In genomic region chr12:114004402-114004801, GRCh38 we compare ENCODE assay signal across 28 cellular contexts.
"Had no signal": no experiment of that assay in that cellular context is flagged by ENCODE, and none has a peak within 500 bp of the region (broad histone marks: within the 10 kb centered on the region; RNA-seq: fewer than 3 reads in every experiment).

No MANE protein-coding gene starts in this region.

- H3K9me3 Mint-ChIP-seq: stimulated activated effector memory CD8-positive, alpha-beta T cell treated with anti-CD3 and anti-CD28 coated beads, Interleukin-12 subunit alpha, Interleukin-12 subunit beta, amount 100 ng/mL, for 72 hours; stimulated activated naive B cell treated with anti-CD40 and anti-IgM and Interleukin-4, amounts not matched to agents 10 μg/mL and 1 μg/mL and 100 μg/mL, for 72 hours; stimulated activated naive CD8-positive, alpha-beta T cell treated with anti-CD3 and anti-CD28 coated beads, Interleukin-15, amount 100 ng/mL, for 72 hours; stimulated activated naive CD8-positive, alpha-beta T cell treated with anti-CD3 and anti-CD28 coated beads, Interleukin-15, Interleukin-2, amounts not matched to agents 100 ng/mL and 50 ng/mL, for 24 hours; type B pancreatic cell had no signal

- DNase-seq: stimulated activated CD4-positive, alpha-beta T cell treated with anti-CD3 and anti-CD28 coated beads, Interleukin-2, amount 100 ng/mL, for 48 hours; stimulated activated CD4-positive, alpha-beta T cell treated with anti-CD3 and anti-CD28 coated beads, Interleukin-4, amount 100 ng/mL, for 1 hour; stimulated activated CD4-positive, alpha-beta T cell treated with anti-CD3 and anti-CD28 coated beads, Interleukin-4, amount 100 ng/mL, for 24 hours; stimulated activated CD4-positive, alpha-beta T cell treated with anti-CD3 and anti-CD28 coated beads, Interleukin-4, amount 100 ng/mL, for 4 hours; stimulated activated CD8-positive, alpha-beta memory T cell treated with anti-CD3 and anti-CD28 coated beads, Interleukin-4, amount 100 ng/mL, for 48 hours; stimulated activated naive B cell treated with anti-CD40 and anti-IgM and Interleukin-4, amounts not matched to agents 10 μg/mL and 1 μg/mL and 100 μg/mL, for 72 hours; stimulated activated naive CD4-positive, alpha-beta T cell; stimulated activated naive CD4-positive, alpha-beta T cell treated with Interleukin-2 at 50 U/mL for 16 hours; stimulated activated naive CD8-positive, alpha-beta T cell treated with anti-CD3 and anti-CD28 coated beads, Interleukin-15, amount 100 ng/mL, for 72 hours; stimulated activated naive CD8-positive, alpha-beta T cell treated with anti-CD3 and anti-CD28 coated beads, Interleukin-15, Interleukin-2, amounts not matched to agents 100 U/mL and 50 U/mL, for 24 hours; stomach; substantia nigra; testis; thyroid gland; tibial artery; transverse colon; trophoblast cell; upper lobe of left lung; uterus had no signal

- H3K36me3 ChIP-seq: stomach, suprapubic skin, thoracic aorta, thyroid gland, tibial artery, tibial nerve, transverse colon, upper lobe of left lung, upper lobe of right lung, uterus, vagina had no signal

- H3K4me3 Mint-ChIP-seq: stimulated activated effector memory CD8-positive, alpha-beta T cell treated with anti-CD3 and anti-CD28 coated beads, Interleukin-12 subunit alpha, Interleukin-12 subunit beta, amount 100 ng/mL, for 72 hours; stimulated activated naive B cell treated with anti-CD40 and anti-IgM and Interleukin-4, amounts not matched to agents 10 μg/mL and 1 μg/mL and 100 μg/mL, for 72 hours; stimulated activated naive CD8-positive, alpha-beta T cell treated with anti-CD3 and anti-CD28 coated beads, Interleukin-15, amount 100 ng/mL, for 72 hours; stimulated activated naive CD8-positive, alpha-beta T cell treated with anti-CD3 and anti-CD28 coated beads, Interleukin-15, Interleukin-2, amounts not matched to agents 100 ng/mL and 50 ng/mL, for 24 hours; type B pancreatic cell had no signal

- H3K27ac ChIP-seq: stomach, suprapubic skin, testis, thoracic aorta, thyroid gland, tibial artery, tibial nerve, transverse colon, upper lobe of left lung, upper lobe of right lung, uterus, vagina had no signal

- H3K4me1 Mint-ChIP-seq: stimulated activated effector memory CD8-positive, alpha-beta T cell treated with anti-CD3 and anti-CD28 coated beads, Interleukin-12 subunit alpha, Interleukin-12 subunit beta, amount 100 ng/mL, for 72 hours; stimulated activated naive B cell treated with anti-CD40 and anti-IgM and Interleukin-4, amounts not matched to agents 10 μg/mL and 1 μg/mL and 100 μg/mL, for 72 hours; stimulated activated naive CD8-positive, alpha-beta T cell treated with anti-CD3 and anti-CD28 coated beads, Interleukin-15, amount 100 ng/mL, for 72 hours had no signal

- H3K9me3 ChIP-seq: stomach, suprapubic skin, testis, thoracic aorta, thyroid gland, tibial artery, tibial nerve, transverse colon, upper lobe of left lung, upper lobe of right lung, uterus, vagina had no signal

- H3K4me1 ChIP-seq: stomach, suprapubic skin, testis, thyroid gland, tibial artery, tibial nerve, transverse colon, upper lobe of left lung, upper lobe of right lung, uterus, vagina had no signal

- H3K36me3 Mint-ChIP-seq: stimulated activated effector memory CD8-positive, alpha-beta T cell treated with anti-CD3 and anti-CD28 coated beads, Interleukin-12 subunit alpha, Interleukin-12 subunit beta, amount 100 ng/mL, for 72 hours; stimulated activated naive B cell treated with anti-CD40 and anti-IgM and Interleukin-4, amounts not matched to agents 10 μg/mL and 1 μg/mL and 100 μg/mL, for 72 hours; type B pancreatic cell had no signal

- ATAC-seq: stimulated activated effector memory CD8-positive, alpha-beta T cell treated with anti-CD3 and anti-CD28 coated beads, Interleukin-12 subunit alpha, Interleukin-12 subunit beta, amount 100 ng/mL, for 72 hours; stimulated activated naive B cell treated with anti-CD40 and anti-IgM and Interleukin-4, amounts not matched to agents 10 μg/mL and 1 μg/mL and 100 μg/mL, for 72 hours; stimulated activated naive CD8-positive, alpha-beta T cell treated with anti-CD3 and anti-CD28 coated beads, Interleukin-15, amount 100 ng/mL, for 72 hours; stimulated activated naive CD8-positive, alpha-beta T cell treated with anti-CD3 and anti-CD28 coated beads, Interleukin-15, Interleukin-2, amounts not matched to agents 100 U/mL and 50 U/mL, for 24 hours; upper lobe of right lung had no signal

- H3K27ac Mint-ChIP-seq: stimulated activated effector memory CD8-positive, alpha-beta T cell treated with anti-CD3 and anti-CD28 coated beads, Interleukin-12 subunit alpha, Interleukin-12 subunit beta, amount 100 ng/mL, for 72 hours; stimulated activated naive B cell treated with anti-CD40 and anti-IgM and Interleukin-4, amounts not matched to agents 10 μg/mL and 1 μg/mL and 100 μg/mL, for 72 hours; stimulated activated naive CD8-positive, alpha-beta T cell treated with anti-CD3 and anti-CD28 coated beads, Interleukin-15, amount 100 ng/mL, for 72 hours; stimulated activated naive CD8-positive, alpha-beta T cell treated with anti-CD3 and anti-CD28 coated beads, Interleukin-15, Interleukin-2, amounts not matched to agents 100 ng/mL and 50 ng/mL, for 24 hours; type B pancreatic cell had no signal

- FAIRE-seq: urothelium cell line had no signal

- H3K27me3 ChIP-seq: testis, thyroid gland, tibial nerve, upper lobe of left lung, uterus, vagina had no signal

- H3K4me3 ChIP-seq: stomach, suprapubic skin, testis, thoracic aorta, thyroid gland, tibial artery, tibial nerve, transverse colon, upper lobe of left lung, upper lobe of right lung, uterus, vagina had no signal
